In the genomic region with DNA sequence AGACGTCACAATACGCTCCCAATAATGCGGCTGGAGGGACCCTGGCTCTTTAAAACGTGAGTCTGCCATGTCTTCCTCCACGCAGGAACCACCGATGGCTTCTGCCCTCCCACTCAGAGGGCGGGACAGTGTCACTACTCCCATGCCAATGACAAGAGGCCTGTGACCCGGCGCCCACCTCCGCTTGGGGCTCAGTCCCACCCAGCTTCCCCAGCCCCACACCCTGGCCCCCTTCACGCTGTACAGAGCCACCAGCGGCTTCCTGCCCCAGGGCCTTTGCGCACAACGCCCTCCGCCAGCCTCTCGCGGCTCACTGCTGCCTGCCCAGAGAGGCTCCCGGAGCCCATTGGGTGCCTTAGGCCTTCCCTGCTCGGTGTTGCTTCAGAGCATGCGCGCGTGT, we compare ENCODE assay signal across 24 cellular contexts. TPM values are rescaled to one million over a fixed set of nuclear protein-coding genes. Genes with fewer than 3 reads are reported as not detected.
"Had no signal": no experiment of that assay in that cellular context is flagged by ENCODE, and none has a peak within 500 bp of the region (broad histone marks: within the 10 kb centered on the region; RNA-seq: fewer than 3 reads in every experiment).

No MANE protein-coding gene starts in this region.

- DNase-seq: activated CD4-positive, alpha-beta T cell treated with anti-CD3 and anti-CD28 coated beads for 36 hours; activated CD4-positive, CD25-positive, alpha-beta regulatory T cell; activated CD8-positive, alpha-beta memory T cell treated with anti-CD3 and anti-CD28 coated beads, Interleukin-2, amount 10 ng/mL, durations not matched to agents 7 days and 5 days; activated CD8-positive, alpha-beta T cell treated with anti-CD3 and anti-CD28 coated beads, Interleukin-2, amount 10 ng/mL, durations not matched to agents 7 days and 5 days; activated naive CD8-positive, alpha-beta T cell treated with anti-CD3 and anti-CD28 coated beads, Interleukin-2, amount 50 U/mL, for 24 hours; activated T-cell treated with anti-CD3 and anti-CD28 coated beads, Interleukin-2, amount 50 U/mL, for 48 hours; body of pancreas; cortex of kidney; effector memory CD8-positive, alpha-beta T cell; erythroblast; gastrocnemius medialis; hippocampal formation; stimulated activated CD4-positive, alpha-beta T cell treated with anti-CD3 and anti-CD28 coated beads, Interleukin-15, amount 100 ng/mL, for 24 hours; stimulated activated CD4-positive, alpha-beta T cell treated with anti-CD3 and anti-CD28 coated beads, Interleukin-2, amount 100 ng/mL, for 24 hours; stimulated activated naive CD4-positive, alpha-beta T cell; tibial artery; upper lobe of right lung had no signal

- H3K9me3 Mint-ChIP-seq: activated naive CD4-positive, alpha-beta T cell treated with anti-CD3 and anti-CD28 coated beads, Interleukin-2, amount 50 U/mL, for 24 hours; activated naive CD8-positive, alpha-beta T cell treated with anti-CD3 and anti-CD28 coated beads, Interleukin-2, amount 50 U/mL, for 24 hours; activated T-helper 2 cell treated with anti-CD3 and anti-CD28 coated beads, Interferon-gamma antibody, Interleukin-2, Interleukin-4, amounts not matched to agents 10 μg/mL and 5 μg/mL and 100 μg/mL, durations not matched to agents 14 hours and 24 hours and 36 hours; effector memory CD8-positive, alpha-beta T cell; nephron had no signal

- H3K4me1 Mint-ChIP-seq: nephron had no signal

- H3K4me3 Mint-ChIP-seq: activated CD4-positive, alpha-beta T cell treated with anti-CD3 and anti-CD28 coated beads for 36 hours; activated CD8-positive, alpha-beta memory T cell treated with anti-CD3 and anti-CD28 coated beads, Interleukin-2, amount 10 ng/mL, durations not matched to agents 7 days and 5 days; activated CD8-positive, alpha-beta T cell treated with anti-CD3 and anti-CD28 coated beads, Interleukin-2, amount 10 ng/mL, durations not matched to agents 7 days and 5 days; activated naive CD4-positive, alpha-beta T cell treated with anti-CD3 and anti-CD28 coated beads, Interleukin-2, amount 50 U/mL, for 24 hours; activated naive CD8-positive, alpha-beta T cell treated with anti-CD3 and anti-CD28 coated beads, Interleukin-2, amount 50 U/mL, for 24 hours; effector memory CD8-positive, alpha-beta T cell; nephron had no signal

- H3K36me3 ChIP-seq: gastrocnemius medialis, pancreas, suprapubic skin, tibial artery, upper lobe of right lung had no signal

- H3K4me1 ChIP-seq: body of pancreas, gastrocnemius medialis, pancreas, psoas muscle, suprapubic skin, tibial artery, upper lobe of right lung had no signal

- H3K4me3 ChIP-seq: body of pancreas, gastrocnemius medialis, pancreas, psoas muscle, suprapubic skin, tibial artery, upper lobe of right lung had no signal

- H3K27me3 Mint-ChIP-seq: activated CD4-positive, alpha-beta T cell treated with anti-CD3 and anti-CD28 coated beads for 36 hours; activated CD8-positive, alpha-beta memory T cell treated with anti-CD3 and anti-CD28 coated beads, Interleukin-2, amount 10 ng/mL, durations not matched to agents 7 days and 5 days; activated naive CD4-positive, alpha-beta T cell treated with anti-CD3 and anti-CD28 coated beads, Interleukin-2, amount 50 U/mL, for 24 hours had no signal

- H3K9me3 ChIP-seq: body of pancreas, gastrocnemius medialis, pancreas, psoas muscle, suprapubic skin, tibial artery, upper lobe of right lung had no signal

- H3K27ac ChIP-seq: body of pancreas, gastrocnemius medialis, pancreas, psoas muscle, suprapubic skin, tibial artery, upper lobe of right lung had no signal

- H3K36me3 Mint-ChIP-seq: activated CD8-positive, alpha-beta memory T cell treated with anti-CD3 and anti-CD28 coated beads, Interleukin-2, amount 10 ng/mL, durations not matched to agents 7 days and 5 days; activated naive CD4-positive, alpha-beta T cell treated with anti-CD3 and anti-CD28 coated beads, Interleukin-2, amount 50 U/mL, for 24 hours had no signal

- H3K27ac Mint-ChIP-seq: activated CD4-positive, alpha-beta T cell treated with anti-CD3 and anti-CD28 coated beads for 36 hours; activated CD8-positive, alpha-beta memory T cell treated with anti-CD3 and anti-CD28 coated beads, Interleukin-2, amount 10 ng/mL, durations not matched to agents 7 days and 5 days; activated CD8-positive, alpha-beta T cell treated with anti-CD3 and anti-CD28 coated beads, Interleukin-2, amount 10 ng/mL, durations not matched to agents 7 days and 5 days; activated naive CD4-positive, alpha-beta T cell treated with anti-CD3 and anti-CD28 coated beads, Interleukin-2, amount 50 U/mL, for 24 hours; activated naive CD8-positive, alpha-beta T cell treated with anti-CD3 and anti-CD28 coated beads, Interleukin-2, amount 50 U/mL, for 24 hours; activated T-helper 2 cell treated with anti-CD3 and anti-CD28 coated beads, Interferon-gamma antibody, Interleukin-2, Interleukin-4, amounts not matched to agents 10 μg/mL and 5 μg/mL and 100 μg/mL, durations not matched to agents 14 hours and 24 hours and 36 hours; effector memory CD8-positive, alpha-beta T cell; nephron had no signal

- H3K27me3 ChIP-seq: body of pancreas, gastrocnemius medialis, pancreas, upper lobe of right lung had no signal

- FAIRE-seq: keratinocyte, pancreas had no signal

- ATAC-seq: activated CD4-positive, alpha-beta T cell treated with anti-CD3 and anti-CD28 coated beads for 36 hours; activated CD8-positive, alpha-beta memory T cell treated with anti-CD3 and anti-CD28 coated beads, Interleukin-2, amount 10 ng/mL, durations not matched to agents 7 days and 5 days; activated CD8-positive, alpha-beta T cell treated with anti-CD3 and anti-CD28 coated beads, Interleukin-2, amount 10 ng/mL, durations not matched to agents 7 days and 5 days; activated naive CD8-positive, alpha-beta T cell treated with anti-CD3 and anti-CD28 coated beads, Interleukin-2, amount 50 U/mL, for 24 hours; body of pancreas; effector memory CD8-positive, alpha-beta T cell; gastrocnemius medialis; pancreas; upper lobe of right lung had no signal

RNA-seq across cellular contexts. Expression of gene ZNF469, which starts 29.5 kb away (rescaled TPM):
- polyA plus RNA-seq: keratinocyte had no signal
